ENCODE assay signal across 9 cellular contexts in genomic region chr17:43211123-43211479, GRCh38. TPM values are rescaled to one million over a fixed set of nuclear protein-coding genes. Genes with fewer than 3 reads are reported as not detected.
DNase-seq lines count a peak whose midpoint lies in the region; ATAC-seq and TF ChIP-seq lines count a peak whose summit lies in the region.
"Had no signal": no experiment of that assay in that cellular context is flagged by ENCODE, and none has a peak within 500 bp of the region (broad histone marks: within the 10 kb centered on the region; RNA-seq: fewer than 3 reads in every experiment).

No MANE protein-coding gene starts in this region.

- no peaks in the 10 kb centered on the region for H3K9me3 ChIP-seq in heart right ventricle
- no peaks in the 10 kb centered on the region for H3K9me3 ChIP-seq in body of pancreas
- H3K9me3 ChIP-seq in lower lobe of right lung: no peaks in the 10 kb centered on the region

- intact Hi-C loops in heart right ventricle (cut with DNase I) (loop anchor here in 3 of 10 donors (5.0 to 10.0 kb wide), 3 partner anchors 34 to 121 kb away; no protein-coding TSS in a partner anchor), Right ventricle myocardium superior (cut with DNase I) (no loop called here), body of pancreas (cut with DNase I) (no loop called here), lower lobe of right lung (cut with DNase I) (no loop called here)

- DNase-seq in heart right ventricle (no peak), Right ventricle myocardium superior (no peak), body of pancreas (no peak), lower lobe of right lung (no peak), AG08396 (ENCODE audit: low spot score) (no peak), RKO (ENCODE audit: low spot score) (no peak)
- DNase-seq: NCI-H1048 had no signal

- no peak for TF ChIP-seq POLR2A in body of pancreas (IDR thresholded peaks at IDR 0.05)

- H3K27ac ChIP-seq in heart right ventricle (peak overlapping the region in 9 of 10 donors; percentile 71 to 90 (median 84)), body of pancreas (peak overlapping the region; percentile 83 to 92 (median 85)), lower lobe of right lung (peak overlapping the region; percentile 88), urinary bladder (ENCODE audit: low read depth) (peak overlapping the region; percentile 48)

- H3K4me1 ChIP-seq in heart right ventricle (peaks cover 0 to 33% (median 20%) of the 10 kb centered on the region in 9 donors), body of pancreas (peaks cover 34% of the 10 kb centered on the region), lower lobe of right lung (peaks cover 25% of the 10 kb centered on the region), urinary bladder (ENCODE audit: insufficient read depth) (no peaks in the 10 kb centered on the region)

- TF ChIP-seq CTCF in heart right ventricle (IDR thresholded peaks at IDR 0.05) (no peak), body of pancreas (IDR thresholded peaks at IDR 0.05) (no peak), lower lobe of right lung (IDR thresholded peaks at IDR 0.05) (no peak)

- H3K4me3 ChIP-seq in heart right ventricle (peak overlapping the region in 9 of 10 donors; percentile 53 to 72 (median 68)), body of pancreas (peak overlapping the region; percentile 36 to 50), lower lobe of right lung (peak overlapping the region; percentile 77), urinary bladder (ENCODE audit: low read depth, low read length) (peak overlapping the region; percentile 42)

- WGBS in heart right ventricle, 2 donors: 45 to 50% methylated on average over 2 of the region's 2 CpGs
- 4 to 11% methylated on average over 2 of the region's 2 CpGs for WGBS in body of pancreas, 2 donors
- 16% methylated on average over 2 of the region's 2 CpGs for WGBS in urinary bladder

- H3K27me3 ChIP-seq in heart right ventricle (no peaks in the 10 kb centered on the region), body of pancreas (no peaks in the 10 kb centered on the region), lower lobe of right lung (ENCODE audit: low read depth) (no peaks in the 10 kb centered on the region)

- ATAC-seq in heart right ventricle: no peak
- ATAC-seq in Right ventricle myocardium superior (ENCODE audit: poor library complexity): no peak
- no peak for ATAC-seq in body of pancreas
- ATAC-seq in lower lobe of right lung: no peak
- no peak for ATAC-seq in GM19351 (IDR thresholded peaks at IDR 0.05; ENCODE audit: unreplicated experiment)

- H3K36me3 ChIP-seq in heart right ventricle: peaks cover 0 to 82% (median 28%) of the 10 kb centered on the region in 9 donors
- peaks cover 2 to 7% of the 10 kb centered on the region in 2 donors for H3K36me3 ChIP-seq in body of pancreas (replicated peaks in 1 of 2; ENCODE audit: insufficient read depth in 1 of 2, low read depth in 2 of 2)
- peaks cover 59% of the 10 kb centered on the region for H3K36me3 ChIP-seq in lower lobe of right lung
- H3K36me3 ChIP-seq in urinary bladder (ENCODE audit: insufficient read depth): peaks cover 11% of the 10 kb centered on the region

RNA-seq across cellular contexts. Expression of gene TMEM106A, which starts 0.6 kb away (rescaled TPM):
- total RNA-seq in heart right ventricle: 10 to 100 TPM in 1 of 10 donors, 1 to 10 TPM in 9; 1.9 to 10.4 (median 2.7) TPM
- 1 to 10 TPM; 1.1 to 3.2 TPM for polyA plus RNA-seq in heart right ventricle
- 3.6 TPM for total RNA-seq in Right ventricle myocardium superior
- 1 to 10 TPM; 4.9 to 6.9 TPM for total RNA-seq in body of pancreas
- 17.9 TPM for total RNA-seq in lower lobe of right lung
- total RNA-seq in urinary bladder: 10.7 TPM
- polyA plus RNA-seq in urinary bladder: 4.4 TPM

RNA-seq across cellular contexts. Expression of gene CCDC200, which starts 17.3 kb away (rescaled TPM):
- total RNA-seq in heart right ventricle: not detected
- not detected for polyA plus RNA-seq in heart right ventricle
- total RNA-seq in Right ventricle myocardium superior: not detected
- total RNA-seq in body of pancreas: not detected
- not detected for total RNA-seq in lower lobe of right lung
- total RNA-seq in urinary bladder: not detected
- not detected for polyA plus RNA-seq in urinary bladder

RNA-seq across cellular contexts. Expression of gene RNU2-1, which starts 22.7 kb away (rescaled TPM):
- total RNA-seq in heart right ventricle (1,000 to 10,000 TPM in 8 of 10 donors, 100 to 1,000 TPM in 2; 802 to 4,475 (median 3,039) TPM), Right ventricle myocardium superior (9,490 TPM), body of pancreas (not detected), lower lobe of right lung (8,279 TPM), urinary bladder (not detected)
- polyA plus RNA-seq in heart right ventricle (not detected), urinary bladder (not detected)

RNA-seq across cellular contexts. Expression of gene NBR1, which starts 40.1 kb away (rescaled TPM):
- 100 to 1,000 TPM in 7 of 10 donors, 10 to 100 TPM in 3; 80.3 to 120 (median 107) TPM for total RNA-seq in heart right ventricle
- polyA plus RNA-seq in heart right ventricle: 10 to 100 TPM; 28.5 to 39.9 TPM
- 91.1 TPM for total RNA-seq in Right ventricle myocardium superior
- total RNA-seq in body of pancreas: 10 to 100 TPM; 16.2 to 41.0 TPM
- total RNA-seq in lower lobe of right lung: 93.3 TPM
- total RNA-seq in urinary bladder: 95.9 TPM
- 65.1 TPM for polyA plus RNA-seq in urinary bladder

Comparison
In these comparisons a context has a peak if more than half of its experiments do, and no peak if none do; other contexts are left out.
1. RNA of gene RNU2-1, which starts 22.7 kb away (total RNA-seq): 9,490 TPM in Right ventricle myocardium superior (single experiment), 8,279 TPM in lower lobe of right lung (single experiment) and 802 to 4,475 TPM in heart right ventricle; not detected in body of pancreas and not detected in urinary bladder (single experiment); every median in the first group is over 100 times any median in the second.
2. Peak in every context shown above with its lines, with median percentiles within 50 percentile points of each other: H3K27ac ChIP-seq and H3K4me3 ChIP-seq.